1 cellular context compared by ENCODE assay signal in genomic region chr7:261341-262250, GRCh38.
TF ChIP-seq lines count a peak whose summit lies in the region.

No MANE protein-coding gene starts in this region.

TF ChIP-seq in H1, 55 proteins besides CTCF, POLR2A, EP300 and RAD21:
- TF ChIP-seq, protein P1, sequence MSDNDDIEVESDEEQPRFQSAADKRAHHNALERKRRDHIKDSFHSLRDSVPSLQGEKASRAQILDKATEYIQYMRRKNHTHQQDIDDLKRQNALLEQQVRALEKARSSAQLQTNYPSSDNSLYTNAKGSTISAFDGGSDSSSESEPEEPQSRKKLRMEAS (IDR thresholded peaks at IDR 0.05): 0 out of 2 replicates have a peak, but pooled peaks have one; percentile 4
- TF ChIP-seq CREB1 (IDR thresholded peaks at IDR 0.05): no peak
